In the genomic region with DNA sequence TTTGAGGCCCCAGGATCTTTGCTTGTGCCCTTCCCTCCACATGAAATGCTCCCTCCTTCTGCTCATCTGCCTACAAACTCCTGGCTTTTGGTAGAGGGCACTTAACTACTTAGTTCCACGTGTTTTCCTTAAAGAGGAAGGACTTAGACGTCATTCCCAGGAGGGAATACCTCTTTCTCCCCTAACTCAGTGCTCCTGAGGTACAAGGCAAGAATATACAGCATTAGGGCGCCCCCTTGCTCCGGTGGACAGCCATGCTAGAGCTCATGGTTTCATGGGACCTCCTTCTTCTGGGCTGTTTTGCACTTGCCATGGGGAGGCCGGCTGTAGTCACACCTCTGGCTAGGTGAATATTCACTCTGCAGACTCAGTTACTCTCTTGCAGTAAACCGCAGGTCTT, we compare ENCODE assay signal across 8 cellular contexts.
A peak's percentile ranks its signal among the peaks of the same experiment; 100 is the strongest.
DNase-seq lines count a peak whose midpoint lies in the region; ATAC-seq lines count a peak whose summit lies in the region.

No MANE protein-coding gene starts in this region.

- no peak overlapping the region for H3K4me3 Mint-ChIP-seq in activated T-cell treated with anti-CD3 and anti-CD28 coated beads, Interleukin-2, amount 50 U/mL, for 4 hours

- no peaks in the 10 kb centered on the region for H3K9me3 Mint-ChIP-seq in activated T-cell treated with anti-CD3 and anti-CD28 coated beads, Interleukin-2, amount 50 U/mL, for 4 hours

- in situ Hi-C loops in SK-MEL-5 (cut with HindIII; ENCODE audit: low pct_unique_long_range_greater_than_20kb, low sequenced_read_pairs): no loop called here

- ATAC-seq in activated T-cell treated with anti-CD3 and anti-CD28 coated beads, Interleukin-2, amount 50 U/mL, for 4 hours: no peak
- ATAC-seq in Right ventricle myocardium superior (ENCODE audit: poor library complexity) (peak; percentile 85), HG03442 (IDR thresholded peaks at IDR 0.05; ENCODE audit: unreplicated experiment) (no peak), GM21447 (IDR thresholded peaks at IDR 0.05; ENCODE audit: unreplicated experiment) (no peak)

- intact Hi-C loops in Right ventricle myocardium superior (cut with DNase I): loop anchor here (5.0 kb wide), 1 partner anchor 437 kb away; no protein-coding TSS in a partner anchor

- no peaks in the 10 kb centered on the region for H3K36me3 Mint-ChIP-seq in activated T-cell treated with anti-CD3 and anti-CD28 coated beads, Interleukin-2, amount 50 U/mL, for 4 hours (ENCODE audit: insufficient read depth)

- DNase-seq in activated T-cell treated with anti-CD3 and anti-CD28 coated beads for 1 hour (ENCODE audit: low read depth): peak; percentile 9
- DNase-seq in activated T-cell treated with anti-CD3 and anti-CD28 coated beads, Interleukin-2, amount 50 U/mL, for 4 hours: no peak
- peak; percentile 38 for DNase-seq in HPDE6-E6E7 (ENCODE audit: extremely low spot score)
- peak; percentile 80 for DNase-seq in SK-MEL-5 (ENCODE audit: low read depth, low spot score)
- DNase-seq in Right ventricle myocardium superior: peak; percentile 80
- peak; percentile 67 for DNase-seq in stimulated activated CD8-positive, alpha-beta memory T cell treated with anti-CD3 and anti-CD28 coated beads, Interleukin-4, amount 100 ng/mL, for 48 hours

- H3K4me1 Mint-ChIP-seq in activated T-cell treated with anti-CD3 and anti-CD28 coated beads, Interleukin-2, amount 50 U/mL, for 4 hours (ENCODE audit: low read depth): peaks cover 3% of the 10 kb centered on the region

- peaks cover 4% of the 10 kb centered on the region for H3K27me3 Mint-ChIP-seq in activated T-cell treated with anti-CD3 and anti-CD28 coated beads, Interleukin-2, amount 50 U/mL, for 4 hours (ENCODE audit: low read depth)
